In the genomic region with DNA sequence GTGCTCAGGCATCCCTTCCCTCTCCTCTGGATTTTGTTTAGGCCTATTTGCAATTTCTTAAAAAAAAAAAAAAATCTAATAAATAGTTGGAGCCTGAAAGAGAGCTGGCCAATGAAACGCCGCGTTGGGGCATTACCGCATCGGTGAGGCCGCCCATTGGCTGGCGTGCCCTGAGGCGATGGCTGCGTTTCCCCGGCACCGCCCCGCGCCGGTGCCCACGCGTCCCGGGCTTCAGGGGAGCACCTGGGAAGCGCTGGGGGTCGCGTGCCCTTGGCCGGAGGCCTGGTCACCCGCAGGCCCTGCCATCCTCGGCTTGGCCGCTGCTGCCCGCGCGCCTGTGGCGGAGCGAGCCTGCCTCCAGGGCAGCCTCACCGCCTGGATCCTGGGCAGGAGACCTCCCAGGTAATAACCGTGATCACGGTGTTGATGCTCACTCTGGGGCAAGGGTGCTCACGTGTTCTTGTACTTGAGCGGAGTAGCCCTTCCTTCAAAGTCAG, we compare ENCODE assay signal across 8 cellular contexts.
DNase-seq lines count a peak whose midpoint lies in the region; ATAC-seq and TF ChIP-seq lines count a peak whose summit lies in the region.

No MANE protein-coding gene starts in this region.

- no peaks in the 10 kb centered on the region for H3K9me3 Mint-ChIP-seq in activated CD4-positive, alpha-beta T cell treated with anti-CD3 and anti-CD28 coated beads, Interleukin-2, amount 10 ng/mL, durations not matched to agents 24 days and 14 days
- H3K9me3 Mint-ChIP-seq in dendritic cell treated with granulocyte-macrophage colony-stimulating factor and Interleukin-4, amounts not matched to agents 40 ng/mL and 50 ng/mL, for 4 days: no peaks in the 10 kb centered on the region

- H3K36me3 Mint-ChIP-seq in activated CD4-positive, alpha-beta T cell treated with anti-CD3 and anti-CD28 coated beads, Interleukin-2, amount 10 ng/mL, durations not matched to agents 24 days and 14 days (ENCODE audit: low read depth): no peaks in the 10 kb centered on the region
- H3K36me3 Mint-ChIP-seq in dendritic cell treated with granulocyte-macrophage colony-stimulating factor and Interleukin-4, amounts not matched to agents 40 ng/mL and 50 ng/mL, for 4 days (ENCODE audit: low read depth): no peaks in the 10 kb centered on the region

- H3K9me3 ChIP-seq in lung (ENCODE audit: control insufficient read depth in 2 of 2, insufficient read depth in 1 of 2, low read length in 1 of 2): peaks cover 0 to 17% of the 10 kb centered on the region in 2 donors

- TF ChIP-seq CTCF in lung (IDR thresholded peaks at IDR 0.05; ENCODE audit: control extremely low read depth, extremely low read depth): no peak

- ATAC-seq in HG03342 (IDR thresholded peaks at IDR 0.05; ENCODE audit: unreplicated experiment): peak; percentile 65
- ATAC-seq in lung (ENCODE audit: insufficient read depth, low FRiP score): peak; percentile 93
- ATAC-seq in HG02763 (IDR thresholded peaks at IDR 0.05; ENCODE audit: unreplicated experiment): no peak

- H3K27me3 Mint-ChIP-seq in activated CD4-positive, alpha-beta T cell treated with anti-CD3 and anti-CD28 coated beads, Interleukin-2, amount 10 ng/mL, durations not matched to agents 24 days and 14 days: peaks cover 20% of the 10 kb centered on the region
- peaks cover 75% of the 10 kb centered on the region for H3K27me3 Mint-ChIP-seq in dendritic cell treated with granulocyte-macrophage colony-stimulating factor and Interleukin-4, amounts not matched to agents 40 ng/mL and 50 ng/mL, for 4 days

- H3K27ac Mint-ChIP-seq in activated CD4-positive, alpha-beta T cell treated with anti-CD3 and anti-CD28 coated beads, Interleukin-2, amount 10 ng/mL, durations not matched to agents 24 days and 14 days: no peak overlapping the region
- no peak overlapping the region for H3K27ac Mint-ChIP-seq in dendritic cell treated with granulocyte-macrophage colony-stimulating factor and Interleukin-4, amounts not matched to agents 40 ng/mL and 50 ng/mL, for 4 days

- DNase-seq in ELF-1 (ENCODE audit: low read depth, low spot score): peak; percentile 81
- DNase-seq in activated CD4-positive, alpha-beta T cell treated with anti-CD3 and anti-CD28 coated beads, Interleukin-2, amount 10 ng/mL, durations not matched to agents 24 days and 14 days: peak; percentile 91
- peak; percentile 70 for DNase-seq in lung (ENCODE audit: low spot score)
- DNase-seq in stimulated activated CD4-positive, alpha-beta T cell treated with anti-CD3 and anti-CD28 coated beads, Interleukin-4, amount 100 ng/mL, for 48 hours (ENCODE audit: low read depth in 2 of 2): peak; percentile 53 to 60
- DNase-seq in LoVo (ENCODE audit: low spot score): no peak

- H3K36me3 ChIP-seq in lung (ENCODE audit: control insufficient read depth in 2 of 2, insufficient read depth in 2 of 2, low read length in 2 of 2): no peaks in the 10 kb centered on the region

- peaks cover 0 to 3% of the 10 kb centered on the region in 2 donors for H3K4me1 ChIP-seq in lung (ENCODE audit: control insufficient read depth in 2 of 2, insufficient read depth in 2 of 2, low read length in 2 of 2)

- peaks cover 9% of the 10 kb centered on the region for H3K4me1 Mint-ChIP-seq in activated CD4-positive, alpha-beta T cell treated with anti-CD3 and anti-CD28 coated beads, Interleukin-2, amount 10 ng/mL, durations not matched to agents 24 days and 14 days
- H3K4me1 Mint-ChIP-seq in dendritic cell treated with granulocyte-macrophage colony-stimulating factor and Interleukin-4, amounts not matched to agents 40 ng/mL and 50 ng/mL, for 4 days (ENCODE audit: low read depth): no peaks in the 10 kb centered on the region

- no peaks in the 10 kb centered on the region for H3K27me3 ChIP-seq in lung (ENCODE audit: control insufficient read depth, insufficient read depth)

- H3K27ac ChIP-seq in lung (ENCODE audit: low read depth in 1 of 2, low read length in 1 of 2): no peak overlapping the region

- H3K4me3 ChIP-seq in lung: peak overlapping the region; percentile 43

- intact Hi-C loops in activated CD4-positive, alpha-beta T cell treated with anti-CD3 and anti-CD28 coated beads, Interleukin-2, amount 10 ng/mL, durations not matched to agents 24 days and 14 days (cut with micrococcal nuclease): loop anchor here (2.0 kb wide), 1 partner anchor 15 kb away; no protein-coding TSS in a partner anchor
- intact Hi-C loops in dendritic cell treated with granulocyte-macrophage colony-stimulating factor and Interleukin-4, amounts not matched to agents 40 ng/mL and 50 ng/mL, for 4 days (cut with micrococcal nuclease): no loop called here

- H3K4me3 Mint-ChIP-seq in activated CD4-positive, alpha-beta T cell treated with anti-CD3 and anti-CD28 coated beads, Interleukin-2, amount 10 ng/mL, durations not matched to agents 24 days and 14 days: peak overlapping the region; percentile 78
- peak overlapping the region; percentile 55 for H3K4me3 Mint-ChIP-seq in dendritic cell treated with granulocyte-macrophage colony-stimulating factor and Interleukin-4, amounts not matched to agents 40 ng/mL and 50 ng/mL, for 4 days

- 3% methylated on average over 34 of the region's 34 CpGs for WGBS in lung, 2 donors
